Comparison of ENCODE assay signal across 1 cellular context in genomic region chr19:38209671-38210457, GRCh38.
TF ChIP-seq lines count a peak whose summit lies in the region.

No MANE protein-coding gene starts in this region.

TF ChIP-seq in HepG2, 621 proteins besides CTCF, POLR2A, EP300 and RAD21:
- TF ChIP-seq TFDP1 (CRISPR knock-in tag; IDR thresholded peaks at IDR 0.05; ENCODE audit: borderline replicate concordance) (no peak), AGO2 (optimal IDR thresholded peaks at IDR 0.05; ENCODE audit: low read depth, low read length) (peak; percentile 28)
TF ChIP-seq in HepG2: peak in this region for 1.
